Comparison of ENCODE assay signal across 9 cellular contexts in the genomic region with DNA sequence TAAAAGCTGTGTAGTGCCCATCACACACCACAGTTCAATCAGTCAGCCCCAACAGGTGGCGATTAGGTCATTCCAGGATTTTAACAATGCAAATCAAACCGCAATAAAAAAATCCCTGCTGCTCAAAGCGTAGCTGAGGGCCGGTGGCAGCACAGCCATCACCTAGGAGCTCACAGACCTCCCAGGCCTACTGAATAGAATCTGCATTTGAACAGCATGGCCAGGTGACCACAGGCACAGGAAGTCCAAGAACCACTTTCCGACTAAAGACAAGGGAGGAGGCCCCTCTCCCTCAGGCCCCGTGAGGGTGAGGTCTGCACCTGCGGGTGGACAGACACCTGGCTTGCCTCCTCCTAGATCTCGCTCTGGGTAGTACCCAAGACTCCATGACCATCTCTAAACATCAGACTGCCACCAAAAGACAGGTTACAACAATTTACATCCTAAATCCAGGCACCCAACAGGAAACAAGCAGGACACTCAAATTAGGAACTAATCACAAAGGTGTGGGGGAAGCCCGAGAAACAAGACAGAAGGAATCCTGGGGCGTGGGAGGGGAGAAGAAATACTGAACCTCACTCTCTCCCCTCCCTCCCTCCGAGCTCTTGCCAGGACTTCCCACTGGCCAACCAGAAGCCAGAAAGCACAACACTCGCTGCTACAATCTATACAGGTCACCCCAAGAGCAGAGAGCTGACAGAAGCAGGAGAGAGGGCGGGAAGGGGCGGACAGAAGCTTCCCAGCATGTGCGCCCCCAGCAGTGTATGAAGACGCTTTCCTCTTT. TPM values are rescaled to one million over a fixed set of nuclear protein-coding genes. Genes with fewer than 3 reads are reported as not detected.
DNase-seq lines count a peak whose midpoint lies in the region; ATAC-seq and TF ChIP-seq lines count a peak whose summit lies in the region.
"Had no signal": no experiment of that assay in that cellular context is flagged by ENCODE, and none has a peak within 500 bp of the region (broad histone marks: within the 10 kb centered on the region; RNA-seq: fewer than 3 reads in every experiment).

No MANE protein-coding gene starts in this region.

- H2AFZ ChIP-seq in mammary epithelial cell (ENCODE audit: low read depth, low read length): no peak overlapping the region

- no peak overlapping the region for H3K27ac ChIP-seq in mammary epithelial cell (ENCODE audit: insufficient read depth, low read depth, low read length)
- H3K27ac ChIP-seq in testis: peak overlapping the region; percentile 13 to 28
- H3K27ac ChIP-seq in foreskin keratinocyte: no peak overlapping the region

- H3K36me3 Mint-ChIP-seq in MCF 10A (ENCODE audit: insufficient read depth, unreplicated experiment): peaks cover 21% of the 10 kb centered on the region
- H3K36me3 Mint-ChIP-seq in dendritic cell treated with granulocyte-macrophage colony-stimulating factor and Interleukin-4, amounts not matched to agents 40 ng/mL and 50 ng/mL, for 4 days (ENCODE audit: low read depth): peaks cover 22% of the 10 kb centered on the region

- no peaks in the 10 kb centered on the region for H3K27me3 Mint-ChIP-seq in MCF 10A (ENCODE audit: insufficient read depth, unreplicated experiment)
- H3K27me3 Mint-ChIP-seq in dendritic cell treated with granulocyte-macrophage colony-stimulating factor and Interleukin-4, amounts not matched to agents 40 ng/mL and 50 ng/mL, for 4 days: no peaks in the 10 kb centered on the region

- 75% methylated on average over 13 of the region's 16 CpGs for WGBS in mammary epithelial cell (ENCODE audit: low coverage, missing lambda C conversion rate)
- WGBS in testis, 2 donors: 73 to 79% methylated on average over 16 of the region's 16 CpGs
- WGBS in lower leg skin, 2 donors: 87 to 89% methylated on average over 16 of the region's 16 CpGs

- peaks cover 75% of the 10 kb centered on the region for H3K79me2 ChIP-seq in mammary epithelial cell (ENCODE audit: insufficient read depth, low read length)

- no peaks in the 10 kb centered on the region for H3K27me3 ChIP-seq in mammary epithelial cell (ENCODE audit: insufficient read depth, low read length)
- no peaks in the 10 kb centered on the region for H3K27me3 ChIP-seq in testis
- no peaks in the 10 kb centered on the region for H3K27me3 ChIP-seq in foreskin keratinocyte

- no peaks in the 10 kb centered on the region for H4K20me1 ChIP-seq in mammary epithelial cell (ENCODE audit: insufficient read depth, low read length)

- no peak overlapping the region for H3K4me3 ChIP-seq in mammary epithelial cell (replicated peaks in 1 of 3; ENCODE audit: insufficient read depth in 1 of 3, low read depth in 2 of 3, low read length in 3 of 3)
- no peak overlapping the region for H3K4me3 ChIP-seq in testis
- no peak overlapping the region for H3K4me3 ChIP-seq in lower leg skin (ENCODE audit: low read depth, poor library complexity, severe bottlenecking)

- H3K36me3 ChIP-seq in mammary epithelial cell (ENCODE audit: insufficient read depth, low read length) (no peaks in the 10 kb centered on the region), testis (ENCODE audit: low read depth, missing control alignments) (no peaks in the 10 kb centered on the region)

- TF ChIP-seq CTCF in MCF 10A (IDR thresholded peaks at IDR 0.05; ENCODE audit: unreplicated experiment): no peak
- TF ChIP-seq CTCF in mammary epithelial cell (conservative IDR thresholded peaks at IDR 0.05 in 1 of 2, IDR thresholded peaks at IDR 0.05 in 1 of 2; ENCODE audit: extremely low read depth in 1 of 2, insufficient read depth in 1 of 2, low read depth in 1 of 2, low read length in 2 of 2): no peak
- TF ChIP-seq CTCF in testis (IDR thresholded peaks at IDR 0.05): no peak
- no peak for TF ChIP-seq CTCF in foreskin keratinocyte (conservative IDR thresholded peaks at IDR 0.05)
- no peak for TF ChIP-seq CTCF in lower leg skin (IDR thresholded peaks at IDR 0.05)

- H3K4me1 Mint-ChIP-seq in MCF 10A (ENCODE audit: insufficient read depth, unreplicated experiment): peaks cover 35% of the 10 kb centered on the region
- peaks cover 63% of the 10 kb centered on the region for H3K4me1 Mint-ChIP-seq in dendritic cell treated with granulocyte-macrophage colony-stimulating factor and Interleukin-4, amounts not matched to agents 40 ng/mL and 50 ng/mL, for 4 days (ENCODE audit: low read depth)

- no peaks in the 10 kb centered on the region for H3K9me3 ChIP-seq in mammary epithelial cell (replicated peaks; ENCODE audit: insufficient read depth, low read length)
- H3K9me3 ChIP-seq in testis: no peaks in the 10 kb centered on the region

- peaks cover 35% of the 10 kb centered on the region for H3K4me1 ChIP-seq in mammary epithelial cell (ENCODE audit: insufficient read depth, low read length)
- H3K4me1 ChIP-seq in testis: peaks cover 57% of the 10 kb centered on the region
- peaks cover 28% of the 10 kb centered on the region for H3K4me1 ChIP-seq in foreskin keratinocyte

- no peak for DNase-seq in MCF 10A (ENCODE audit: unreplicated experiment)
- DNase-seq in mammary epithelial cell: no peak
- DNase-seq in testis: peak; percentile 28
- DNase-seq in foreskin keratinocyte: no peak
- no peak for DNase-seq in lower leg skin (ENCODE audit: low spot score in 2 of 2)
- no peak for DNase-seq in HuH-7 (ENCODE audit: low spot score)
- DNase-seq: NCI-H345 had no signal

- CTCF ChIA-PET in MCF 10A (lab: Yijun Ruan, JAX): interaction anchor here (1.0 kb wide), 1 partner anchor 14 kb away, joined by 3 read pairs; no protein-coding TSS in a partner anchor
- CTCF ChIA-PET in mammary epithelial cell (lab: Charles Lee; ENCODE audit: low non-redundant PET): no interaction called here

- H3K27ac Mint-ChIP-seq in MCF 10A (ENCODE audit: low read depth, unreplicated experiment): peak overlapping the region; percentile 61
- peak overlapping the region; percentile 5 for H3K27ac Mint-ChIP-seq in dendritic cell treated with granulocyte-macrophage colony-stimulating factor and Interleukin-4, amounts not matched to agents 40 ng/mL and 50 ng/mL, for 4 days

- no peaks in the 10 kb centered on the region for H3K9me3 Mint-ChIP-seq in MCF 10A (ENCODE audit: unreplicated experiment)
- no peaks in the 10 kb centered on the region for H3K9me3 Mint-ChIP-seq in dendritic cell treated with granulocyte-macrophage colony-stimulating factor and Interleukin-4, amounts not matched to agents 40 ng/mL and 50 ng/mL, for 4 days

- no peak overlapping the region for H3K4me3 Mint-ChIP-seq in MCF 10A (ENCODE audit: unreplicated experiment)
- H3K4me3 Mint-ChIP-seq in dendritic cell treated with granulocyte-macrophage colony-stimulating factor and Interleukin-4, amounts not matched to agents 40 ng/mL and 50 ng/mL, for 4 days: no peak overlapping the region

- peak; percentile 78 for ATAC-seq in HG03354 (IDR thresholded peaks at IDR 0.05; ENCODE audit: poor library complexity, severe bottlenecking, unreplicated experiment)
- ATAC-seq in foreskin keratinocyte: no peak

- dilution Hi-C loops in mammary epithelial cell (cut with HindIII; ENCODE audit: low sequenced_read_pairs): no loop called here

- intact Hi-C loops in MCF 10A (cut with micrococcal nuclease): loop anchor here (5.0 kb wide), 1 partner anchor 68 kb away; no protein-coding TSS in a partner anchor
- intact Hi-C loops in mammary epithelial cell (cut with micrococcal nuclease): loop anchor here (5.0 kb wide), 1 partner anchor 47 kb away; no protein-coding TSS in a partner anchor
- intact Hi-C loops in dendritic cell treated with granulocyte-macrophage colony-stimulating factor and Interleukin-4, amounts not matched to agents 40 ng/mL and 50 ng/mL, for 4 days (cut with micrococcal nuclease): loop anchor here (10.0 kb wide), 1 partner anchor 100 kb away; no protein-coding TSS in a partner anchor
- intact Hi-C loops in testis (cut with DNase I; ENCODE audit: low total_unique reads): no loop called here
- intact Hi-C loops in lower leg skin (cut with DNase I; ENCODE audit: low total_unique reads): no loop called here

- TF ChIP-seq POLR2A in testis (IDR thresholded peaks at IDR 0.05) (no peak), lower leg skin (IDR thresholded peaks at IDR 0.05) (no peak)

- H3K9ac ChIP-seq in mammary epithelial cell (ENCODE audit: insufficient read depth, low read length): no peak overlapping the region

- in situ Hi-C loops in mammary epithelial cell (cut with MboI; ENCODE audit: low sequenced_read_pairs in 2 of 2): no loop called here

- POLR2A ChIA-PET in MCF 10A (lab: Yijun Ruan, JAX): interaction anchor here (1.4 kb wide), 1 partner anchor 68 kb away, joined by 3 read pairs; no protein-coding TSS in a partner anchor

- no peak overlapping the region for H3K4me2 ChIP-seq in mammary epithelial cell (ENCODE audit: insufficient read depth, low read depth, low read length)

- BruUV-seq in MCF 10A (replicated peaks; lab: Mats Ljungman, UMichigan): no TSS peak
- BruUV-seq in mammary epithelial cell (replicated peaks; lab: Mats Ljungman, UMichigan): no TSS peak

RNA-seq across cellular contexts. Expression of a gene that starts 19.2 kb away (rescaled TPM):
- total RNA-seq in MCF 10A (2022) (36.2 and 38.6 TPM in 2 replicates), mammary epithelial cell (10 to 100 TPM; 26.2 to 46.0 TPM), testis (10 to 100 TPM; 50.0 to 69.6 TPM), foreskin keratinocyte (25.1 and 27.7 TPM in 2 replicates), lower leg skin (10 to 100 TPM in 2 of 4 donors, 1 to 10 TPM in 2; 4.6 to 14.0 (median 8.9) TPM)
- polyA plus RNA-seq in mammary epithelial cell (67.7 TPM), testis (ENCODE audit: insufficient read depth, low read depth, low replicate concordance) (53.2 TPM), foreskin keratinocyte (20.2 and 22.5 TPM in 2 replicates)
- polyA minus RNA-seq in mammary epithelial cell: 60.6 TPM

Comparison
In these comparisons a context has a peak if more than half of its experiments do, and no peak if none do; other contexts are left out.
1. H3K27ac ChIP-seq: peak in testis (2 of 2); none in mammary epithelial cell (single experiment) and foreskin keratinocyte (single experiment).
2. intact Hi-C loops: an anchor here in MCF 10A (5.0 kb wide), mammary epithelial cell (5.0 kb wide) and dendritic cell treated with granulocyte-macrophage colony-stimulating factor and Interleukin-4, amounts not matched to agents 40 ng/mL and 50 ng/mL, for 4 days (10.0 kb wide); none called in testis and lower leg skin.